20 cellular contexts compared by ENCODE assay signal in the genomic region with DNA sequence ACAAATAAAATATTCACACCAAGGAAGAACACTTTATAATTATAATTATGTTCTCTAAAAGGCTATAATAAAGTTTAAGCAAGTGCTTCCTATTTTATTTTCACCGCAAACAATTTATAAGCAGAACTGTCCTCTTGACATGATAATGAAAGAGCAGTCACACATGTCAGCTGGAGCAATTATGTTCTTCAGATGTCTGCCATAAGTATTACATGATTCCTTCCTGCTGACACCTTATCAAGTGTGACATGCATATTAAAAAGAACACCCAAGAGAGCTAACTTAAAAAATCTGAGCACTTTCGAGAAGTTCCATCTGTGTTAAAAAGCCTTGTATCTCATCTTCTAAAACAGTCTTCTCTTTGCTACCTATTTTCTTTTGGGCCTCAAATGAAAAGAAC.
DNase-seq lines count a peak whose midpoint lies in the region; ATAC-seq and TF ChIP-seq lines count a peak whose summit lies in the region.
"Had no signal": no experiment of that assay in that cellular context is flagged by ENCODE, and none has a peak within 500 bp of the region (broad histone marks: within the 10 kb centered on the region; RNA-seq: fewer than 3 reads in every experiment).

No MANE protein-coding gene starts in this region.

- TF ChIP-seq POLR2A in gastrocnemius medialis (IDR thresholded peaks at IDR 0.05): no peak

- H3K9me3 ChIP-seq in gastrocnemius medialis: no peaks in the 10 kb centered on the region
- H3K9me3 ChIP-seq: BE2C had no signal

- no peaks in the 10 kb centered on the region for H3K27me3 ChIP-seq in gastrocnemius medialis
- H3K27me3 ChIP-seq: BE2C had no signal

- H3K4me3 ChIP-seq in gastrocnemius medialis: no peak overlapping the region
- H3K4me3 ChIP-seq: GM23248 had no signal

- ATAC-seq in gastrocnemius medialis: peak in 1 of 2 donors; percentile 14
- ATAC-seq: HepG2, T-cell had no signal

- H3K27ac ChIP-seq in gastrocnemius medialis: peak overlapping the region; percentile 11 to 67 (median 49)
- H3K27ac ChIP-seq: 22Rv1, GM23248 had no signal

- no peak for TF ChIP-seq CTCF in gastrocnemius medialis (IDR thresholded peaks at IDR 0.05 in 4 of 5, conservative IDR thresholded peaks at IDR 0.05 in 1 of 5)

- in situ Hi-C loops in gastrocnemius medialis (cut with MboI; ENCODE audit: low sequenced_read_pairs in 4 of 4): no loop called here

- H3K36me3 ChIP-seq in gastrocnemius medialis: no peaks in the 10 kb centered on the region
- H3K36me3 ChIP-seq: BE2C had no signal

- DNase-seq in NCI-H1092 treated with DMSO at 0.1 percent for 48 hours (lab: John Stamatoyannopoulos, UW) (peak; percentile 41), NCI-H1092 (lab: John Stamatoyannopoulos, UW) (no peak), NCI-H524 (lab: John Stamatoyannopoulos, UW) (peak; percentile 5 to 37), NCI-H524 treated with DMSO at 0.1 percent for 48 hours (lab: John Stamatoyannopoulos, UW) (no peak), NCI-H69 (lab: John Stamatoyannopoulos, UW) (peak; percentile 53), gastrocnemius medialis (no peak)
- no peak for DNase-seq in activated CD4-positive, alpha-beta T cell treated with anti-CD3 and anti-CD28 coated beads, Interleukin-2, amount 50 U/mL, for 1 hour
- DNase-seq: BE2C; CD4-positive, alpha-beta T cell; GM23248; H7; Kasumi-1; NCI-H1930; NCI-H526; NK-92 treated with Interleukin-12 subunit alpha and Interleukin-12 subunit beta, amount 100 ng/mL, for 24 hours; RPMI8226; SHP77; T-cell had no signal

- peaks cover 0 to 6% of the 10 kb centered on the region in 2 donors for H3K4me1 ChIP-seq in gastrocnemius medialis
- H3K4me1 ChIP-seq: BE2C had no signal

- intact Hi-C loops in gastrocnemius medialis (cut with DNase I; ENCODE audit: low total_unique reads): no loop called here

Comparison
In these comparisons a context has a peak if more than half of its experiments do, and no peak if none do; other contexts are left out.
1. DNase-seq: peak in NCI-H1092 treated with DMSO at 0.1 percent for 48 hours (single experiment), NCI-H524 (2 of 2) and NCI-H69 (single experiment); none in NCI-H1092 (single experiment), NCI-H524 treated with DMSO at 0.1 percent for 48 hours (single experiment), gastrocnemius medialis (0 of 2) and activated CD4-positive, alpha-beta T cell treated with anti-CD3 and anti-CD28 coated beads, Interleukin-2, amount 50 U/mL, for 1 hour (single experiment).